Comparison of ENCODE assay signal across 23 cellular contexts in the genomic region with DNA sequence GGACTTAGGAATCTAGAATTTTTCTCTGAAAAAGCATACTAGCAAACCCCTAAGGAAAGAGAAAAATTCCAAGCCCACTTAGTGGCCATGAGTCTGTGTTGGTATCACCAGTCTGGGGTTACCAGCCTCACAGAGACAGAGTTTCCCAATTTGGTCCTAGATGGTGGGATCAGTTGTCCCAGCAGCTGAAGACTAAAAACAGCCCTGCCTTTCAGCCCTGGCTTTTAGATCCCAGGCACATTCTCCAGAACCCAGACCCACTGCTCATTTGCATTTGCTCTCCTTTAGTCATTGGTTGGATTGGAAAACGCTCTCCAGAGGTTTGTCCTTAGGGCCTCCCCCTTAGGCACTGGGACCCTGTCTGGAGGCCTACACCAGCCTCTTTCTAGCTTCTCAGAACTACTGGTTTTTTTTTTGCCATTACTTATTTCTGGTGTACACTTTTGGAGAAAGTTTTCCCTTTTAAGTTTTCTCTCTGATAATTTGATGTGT. TPM values are rescaled to one million over a fixed set of nuclear protein-coding genes. Genes with fewer than 3 reads are reported as not detected.
DNase-seq lines count a peak whose midpoint lies in the region; ATAC-seq, FAIRE-seq and TF ChIP-seq lines count a peak whose summit lies in the region.
"Had no signal": no experiment of that assay in that cellular context is flagged by ENCODE, and none has a peak within 500 bp of the region (broad histone marks: within the 10 kb centered on the region; RNA-seq: fewer than 3 reads in every experiment).

No MANE protein-coding gene starts in this region.

- intact Hi-C loops in IMR-90 (cut with micrococcal nuclease) = no loop called here

- H2BK12ac ChIP-seq in H1 (ENCODE audit: low read depth, low read length) = no peak overlapping the region

- H2BK20ac ChIP-seq in IMR-90 (ENCODE audit: low read depth, low read length) = no peak overlapping the region
- H2BK20ac ChIP-seq in H1 (ENCODE audit: low read length) = no peak overlapping the region

- H3K23me2 ChIP-seq in H1 (ENCODE audit: low read depth, low read length) = no peaks in the 10 kb centered on the region

- H4K20me1 ChIP-seq in IMR-90 (ENCODE audit: insufficient read depth, low read length) (no peaks in the 10 kb centered on the region), H1 (replicated peaks in 1 of 2; ENCODE audit: control insufficient read depth in 1 of 2, insufficient read depth in 2 of 2, low read length in 2 of 2) (no peaks in the 10 kb centered on the region)
- H4K20me1 ChIP-seq: BLaER1 treated with 17β-estradiol and CSF1 and Interleukin-3, amounts not matched to agents 10 nM and 100 nM had no signal

- POLR2A ChIA-PET in IMR-90 (lab: Charles Lee; ENCODE audit: unreplicated experiment) = no interaction called here
- POLR2A ChIA-PET in H1 (lab: Charles Lee; ENCODE audit: partially characterized antibody) = interaction anchor here (0.6 kb wide), 1 partner anchor 15 kb away, joined by 3 read pairs; no protein-coding TSS in a partner anchor

- H2BK5ac ChIP-seq in IMR-90 (ENCODE audit: low read depth, low read length, poor library complexity, severe bottlenecking) = no peak overlapping the region
- H2BK5ac ChIP-seq in H1 (ENCODE audit: low read depth, low read length) = no peak overlapping the region

- no peak overlapping the region for H3K9ac ChIP-seq in IMR-90 (ENCODE audit: low read depth, low read length)
- no peak overlapping the region for H3K9ac ChIP-seq in H1 (replicated peaks in 1 of 4; ENCODE audit: extremely low read depth in 1 of 4, low read depth in 3 of 4, low read length in 3 of 4)
- H3K9ac ChIP-seq: BLaER1 treated with 17β-estradiol and CSF1 and Interleukin-3, amounts not matched to agents 10 nM and 100 nM had no signal

- TF ChIP-seq POLR2A in IMR-90 (IDR thresholded peaks at IDR 0.05; ENCODE audit: low read depth, low read length) = no peak
- TF ChIP-seq POLR2A in H1 (IDR thresholded peaks at IDR 0.05; ENCODE audit: control extremely low read depth in 1 of 2, low read depth in 2 of 2, low read length in 2 of 2) = no peak

- H3K9me1 ChIP-seq in IMR-90 (ENCODE audit: insufficient read depth, low read length) = no peaks in the 10 kb centered on the region

- no peaks in the 10 kb centered on the region for H3K79me1 ChIP-seq in IMR-90 (ENCODE audit: low read depth in 1 of 2, low read length in 2 of 2)
- no peaks in the 10 kb centered on the region for H3K79me1 ChIP-seq in H1 (ENCODE audit: low read depth, low read length)

- in situ Hi-C loops in IMR-90 (cut with MboI; ENCODE audit: low sequenced_read_pairs) = no loop called here

- H3K4ac ChIP-seq in IMR-90 (ENCODE audit: low read depth, low read length) (no peak overlapping the region), H1 (replicated peaks; ENCODE audit: insufficient read length, low read depth, low read length) (no peak overlapping the region)

- H3K9me3 Mint-ChIP-seq in nephron progenitor cell = no peaks in the 10 kb centered on the region
- H3K9me3 Mint-ChIP-seq: CD14-positive monocyte; CD4-positive, alpha-beta T cell; CD8-positive, alpha-beta memory T cell; GM23338; HFFc6 had no signal

- no peak overlapping the region for H4K5ac ChIP-seq in IMR-90 (ENCODE audit: low read depth, low read length)
- H4K5ac ChIP-seq in H1 (ENCODE audit: insufficient read length, low read depth, low read length) = no peak overlapping the region

- H3K14ac ChIP-seq in IMR-90 (replicated peaks; ENCODE audit: low read depth, low read length) = no peak overlapping the region
- H3K14ac ChIP-seq in H1 (ENCODE audit: insufficient read length) = no peak overlapping the region

- H3K4me3 Mint-ChIP-seq in nephron progenitor cell = no peak overlapping the region
- H3K4me3 Mint-ChIP-seq: CD14-positive monocyte; CD4-positive, alpha-beta T cell; CD8-positive, alpha-beta memory T cell; GM23338; HFFc6 had no signal

- H3K4me3 ChIP-seq in IMR-90 (ENCODE audit: insufficient read depth, low read depth, low read length) (no peak overlapping the region), H1 (ENCODE audit: extremely low read depth in 1 of 4, insufficient read depth in 2 of 4, low read depth in 3 of 4, low read length in 4 of 4) (no peak overlapping the region)
- H3K4me3 ChIP-seq: A549; BLaER1 treated with 17β-estradiol and CSF1 and Interleukin-3, amounts not matched to agents 10 nM and 100 nM; GM23338; HAP-1 had no signal

- H3K18ac ChIP-seq in IMR-90 (ENCODE audit: low read depth, low read length) (no peak overlapping the region), H1 (ENCODE audit: extremely low read depth, low read length) (no peak overlapping the region)

- H2BK15ac ChIP-seq in IMR-90 (ENCODE audit: low read depth, low read length) (no peak overlapping the region), H1 (ENCODE audit: low read length) (0 out of 2 replicates have a peak overlapping the region, but pooled peaks have one; percentile 11)

- H4K91ac ChIP-seq in IMR-90 (ENCODE audit: insufficient read depth, low read depth, low read length) = no peak overlapping the region
- H4K91ac ChIP-seq in H1 (replicated peaks; ENCODE audit: insufficient read length, low read length) = no peak overlapping the region

- H3K27me3 ChIP-seq in IMR-90 (ENCODE audit: control insufficient read depth, insufficient read depth, low read length) (no peaks in the 10 kb centered on the region), H1 (replicated peaks in 1 of 4; ENCODE audit: control insufficient read depth in 3 of 4, extremely low read depth in 1 of 4, insufficient read depth in 3 of 4, low read length in 3 of 4) (no peaks in the 10 kb centered on the region)
- H3K27me3 ChIP-seq: BE2C; BLaER1 treated with 17β-estradiol and CSF1 and Interleukin-3, amounts not matched to agents 10 nM and 100 nM had no signal

- TF ChIP-seq RAD21 in IMR-90 (IDR thresholded peaks at IDR 0.05; ENCODE audit: low read length) (no peak), H1 (IDR thresholded peaks at IDR 0.05 in 1 of 2, conservative IDR thresholded peaks at IDR 0.05 in 1 of 2; ENCODE audit: low read depth in 2 of 2, low read length in 2 of 2) (no peak)

- H3K79me2 ChIP-seq in H1 (ENCODE audit: control insufficient read depth in 1 of 2, insufficient read depth in 2 of 2, low read length in 2 of 2) = no peaks in the 10 kb centered on the region

- H3K36me3 ChIP-seq in IMR-90 (ENCODE audit: control insufficient read depth, insufficient read depth, low read length) = no peaks in the 10 kb centered on the region
- H3K36me3 ChIP-seq in H1 (ENCODE audit: control insufficient read depth in 2 of 4, insufficient read depth in 4 of 4, low read length in 3 of 4) = no peaks in the 10 kb centered on the region
- H3K36me3 ChIP-seq: BE2C, HAP-1 had no signal

- no CpG with 5 or more reads among the region's 1 CpG for WGBS in IMR-90 (ENCODE audit: extremely low coverage in 2 of 2, insufficient read length in 1 of 2), 2 experiments
- 95% methylated on average over 1 of the region's 1 CpG; no CpG with 5 or more reads in 1 of the 2 experiments for WGBS in H1 (ENCODE audit: extremely low coverage in 1 of 2, insufficient coverage in 1 of 2, insufficient read length in 1 of 2, insufficient replicate concordance in 2 of 2, low coverage in 1 of 2, low lambda C conversion rate in 2 of 2, missing lambda C conversion rate in 1 of 2), 2 experiments

- peaks cover 2% of the 10 kb centered on the region; the same call in 1 of the 2 replicates for H3K4me1 ChIP-seq in IMR-90 (ENCODE audit: control insufficient read depth, insufficient read depth, low read length)
- 0 out of 7 replicates have a peak, but pooled peaks cover 0 to 2% (median 0%) of the 10 kb centered on the region in 4 experiments for H3K4me1 ChIP-seq in H1 (replicated peaks in 1 of 4; ENCODE audit: control insufficient read depth in 3 of 4, insufficient read depth in 4 of 4, low read length in 3 of 4)
- H3K4me1 ChIP-seq: A549, HAP-1 had no signal

- no peaks in the 10 kb centered on the region for H3K27me3 Mint-ChIP-seq in nephron progenitor cell (ENCODE audit: low read depth, poor library complexity)
- H3K27me3 Mint-ChIP-seq: CD4-positive, alpha-beta T cell; CD8-positive, alpha-beta memory T cell had no signal

- no peak for TF ChIP-seq EP300 in H1 (IDR thresholded peaks at IDR 0.05; ENCODE audit: borderline replicate concordance in 1 of 2, low read depth in 2 of 2, low read length in 2 of 2)

- ATAC-seq in IMR-90 (ENCODE audit: low read depth) (no peak), HG02610 (IDR thresholded peaks at IDR 0.05; ENCODE audit: unreplicated experiment) (no peak)
- ATAC-seq: A549, GM23338 had no signal

- H3K56ac ChIP-seq in IMR-90 (ENCODE audit: extremely low read depth, insufficient read depth, low read length) (no peak overlapping the region), H1 (replicated peaks; ENCODE audit: insufficient read length, low read depth, low read length) (no peak overlapping the region)

- dilution Hi-C loops in IMR-90 (cut with HindIII; ENCODE audit: low sequenced_read_pairs, unreplicated experiment) = no loop called here

- no peak overlapping the region for H3K27ac Mint-ChIP-seq in nephron progenitor cell
- H3K27ac Mint-ChIP-seq: CD14-positive monocyte; CD4-positive, alpha-beta T cell; CD8-positive, alpha-beta memory T cell; GM23338; HFFc6 had no signal

- H2AFZ ChIP-seq in IMR-90 (replicated peaks; ENCODE audit: low read length, poor library complexity) = no peak overlapping the region
- no peak overlapping the region for H2AFZ ChIP-seq in H1 (ENCODE audit: low read length)
- H2AFZ ChIP-seq: GM23338 had no signal

- FAIRE-seq in H1 (lab: Jason Lieb, UNC) = no peak
- FAIRE-seq: A549, G401.6, GM19239, H54 had no signal

- H3K36me3 Mint-ChIP-seq in nephron progenitor cell (ENCODE audit: low read depth) = peaks cover 18% of the 10 kb centered on the region

- H2AK5ac ChIP-seq in IMR-90 (ENCODE audit: low read depth, low read length) = no peak overlapping the region
- no peak overlapping the region for H2AK5ac ChIP-seq in H1 (ENCODE audit: low read depth, low read length)

- H3K4me2 ChIP-seq in IMR-90 (ENCODE audit: low read depth, low read length) (no peak overlapping the region), H1 (ENCODE audit: insufficient read depth in 1 of 2, low read depth in 2 of 2, low read length in 2 of 2) (no peak overlapping the region)
- H3K4me2 ChIP-seq: A549; BLaER1 treated with 17β-estradiol and CSF1 and Interleukin-3, amounts not matched to agents 10 nM and 100 nM; GM23338 had no signal

- H3K23ac ChIP-seq in IMR-90 (ENCODE audit: low read depth, low read length) (no peak overlapping the region), H1 (ENCODE audit: insufficient read length) (no peak overlapping the region)

- H4K8ac ChIP-seq in IMR-90 (ENCODE audit: low read depth in 2 of 2, low read length in 2 of 2) (no peak overlapping the region), H1 (ENCODE audit: extremely low read depth, insufficient read depth, low read length) (no peak overlapping the region)

- no peak overlapping the region for H2BK120ac ChIP-seq in IMR-90 (ENCODE audit: low read depth, low read length)
- no peak overlapping the region for H2BK120ac ChIP-seq in H1 (replicated peaks; ENCODE audit: low read depth, low read length)

- no TSS peak for BruUV-seq in IMR-90 (replicated peaks; lab: Mats Ljungman, UMichigan)

- no peaks in the 10 kb centered on the region for H3K9me3 ChIP-seq in IMR-90 (ENCODE audit: control insufficient read depth, insufficient read depth, low read length)
- no peaks in the 10 kb centered on the region for H3K9me3 ChIP-seq in H1 (ENCODE audit: insufficient read depth in 2 of 2, low read depth in 1 of 2, low read length in 1 of 2)
- H3K9me3 ChIP-seq: A549, BE2C, HAP-1 had no signal

- DNase-seq in IMR-90 (no peak), H1 (ENCODE audit: low read depth in 1 of 2, low spot score in 2 of 2) (no peak), myocyte (ENCODE audit: low read depth) (peak; percentile 85), D341Med (ENCODE audit: low spot score) (no peak), nephron progenitor cell (no peak)
- DNase-seq: 8988T; ACHN; AML-193; BE2C; CD4-positive, alpha-beta T cell; CD8-positive, alpha-beta memory T cell; DMS53; DMS79 treated with DMSO at 0.1 percent for 48 hours; HFFc6 had no signal

- CTCF ChIA-PET in IMR-90 (lab: Yijun Ruan, JAX) = no interaction called here
- CTCF ChIA-PET in H1 (lab: Charles Lee; ENCODE audit: partially characterized antibody) = interaction anchor here (1.1 to 2.5 kb wide), 8 partner anchors 10 to 541 kb away, joined by 3 to 7 read pairs (median 4); no protein-coding TSS in a partner anchor

- peaks cover 10% of the 10 kb centered on the region for H3K4me1 Mint-ChIP-seq in nephron progenitor cell
- H3K4me1 Mint-ChIP-seq: CD8-positive, alpha-beta memory T cell had no signal

- TF ChIP-seq CTCF in IMR-90 (conservative IDR thresholded peaks at IDR 0.05; ENCODE audit: low read depth, low read length) (no peak), H1 (IDR thresholded peaks at IDR 0.05; ENCODE audit: control extremely low read depth in 1 of 3, insufficient read depth in 1 of 3, low read depth in 1 of 3, low read length in 3 of 3) (no peak), nephron progenitor cell (IDR thresholded peaks at IDR 0.05) (no peak)

- H3K27ac ChIP-seq in IMR-90 (ENCODE audit: insufficient read depth, low read length) (no peak overlapping the region), H1 (ENCODE audit: low read depth, low read length) (no peak overlapping the region)
- H3K27ac ChIP-seq: A549; BLaER1 treated with 17β-estradiol and CSF1 and Interleukin-3, amounts not matched to agents 10 nM and 100 nM had no signal

- H2AK9ac ChIP-seq in IMR-90 (replicated peaks; ENCODE audit: low read depth, low read length, poor library complexity) = peak overlapping the region; percentile 5

RNA-seq across cellular contexts. Expression of gene FOXO3, which starts 39.1 kb away (rescaled TPM):
- 35.3 and 38.7 TPM in 2 replicates for total RNA-seq in IMR-90 (2012; rRNA removed)
- 17.5 and 19.1 TPM in 2 replicates for polyA plus RNA-seq in IMR-90 (2012; rRNA removed)
- 12.9 and 22.4 TPM in 2 replicates for polyA plus RNA-seq in IMR-90 (2012; cell fraction: cytosol; rRNA removed)
- polyA plus RNA-seq in IMR-90 (2012; cell fraction: nucleus; rRNA removed; ENCODE audit: low replicate concordance) = 13.2 and 15.6 TPM in 2 replicates
- total RNA-seq in H1 (2021; fragmentation: NEBNext Ultra II Directional; extraction: Animal tissue kit (Norgen Biotek cat#: 25700)) = 19.3 and 20.2 TPM in 2 replicates
- polyA plus RNA-seq in H1 (2011; rRNA removed) = 13.1 and 17.0 TPM in 2 replicates
- polyA plus RNA-seq in H1 (2011; cell fraction: cytosol; rRNA removed) = 11.8 TPM
- 18.4 TPM for polyA plus RNA-seq in H1 (2011; cell fraction: nucleus; rRNA removed)
- polyA plus RNA-seq in H1 (2012, experiment 1 of 2) = 8.1 to 9.8 TPM (median 9.7 TPM) in 4 replicates
- polyA plus RNA-seq in H1 (2012, experiment 2 of 2) = 1.2 TPM
- polyA plus RNA-seq in H1 (2013, experiment 1 of 2) = 9.0 TPM
- 9.8 TPM for polyA plus RNA-seq in H1 (2013, experiment 2 of 2)
- polyA minus RNA-seq in H1 (2011; rRNA and poly(A)+ RNA removed) = 65.0 and 75.5 TPM in 2 replicates
- polyA minus RNA-seq in H1 (2011; cell fraction: cytosol; rRNA and poly(A)+ RNA removed) = 23.7 TPM
- 39.2 TPM for polyA minus RNA-seq in H1 (2011; cell fraction: nucleus; rRNA and poly(A)+ RNA removed)
- 49.2 and 58.6 TPM in 2 replicates for total RNA-seq in myocyte
- polyA plus RNA-seq in myocyte (2012) = 12.9 TPM
